In the genomic region with DNA sequence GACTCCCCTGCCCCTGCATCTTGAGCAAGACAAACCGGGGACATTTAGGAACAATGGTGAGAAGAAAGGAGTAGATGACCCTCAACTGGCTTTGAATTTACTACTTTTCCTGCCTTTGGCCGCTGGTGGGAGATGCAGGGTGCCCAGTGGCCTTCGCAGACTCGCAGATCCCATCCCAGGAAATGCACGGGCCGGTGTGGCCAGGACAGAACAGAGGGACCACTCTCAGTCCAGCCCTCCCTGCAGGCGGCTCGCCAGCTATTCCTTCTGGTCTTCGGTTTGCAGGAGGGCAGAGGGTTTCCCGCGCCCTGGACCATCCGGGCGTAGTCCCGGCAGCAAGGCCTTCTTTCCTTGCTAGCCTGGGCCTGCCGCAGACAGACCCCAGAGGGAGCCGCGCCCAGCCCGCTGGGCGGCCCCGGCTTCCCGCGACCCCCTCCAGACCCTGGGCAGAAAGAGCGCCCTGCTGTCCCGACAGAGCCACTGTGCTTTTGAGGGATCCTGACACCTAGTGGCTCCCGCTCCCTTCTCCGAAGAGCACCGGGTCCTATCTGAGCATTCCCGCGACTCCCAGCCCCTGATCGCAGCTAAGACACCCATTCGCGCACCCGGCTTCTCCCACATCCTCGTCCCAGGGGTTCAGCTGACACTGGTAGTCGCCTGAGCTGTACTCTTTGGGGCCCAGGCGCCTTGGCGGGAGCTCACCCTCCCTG, we compare ENCODE assay signal across 8 cellular contexts. TPM values are rescaled to one million over a fixed set of nuclear protein-coding genes. Genes with fewer than 3 reads are reported as not detected.
DNase-seq lines count a peak whose midpoint lies in the region; ATAC-seq, FAIRE-seq and TF ChIP-seq lines count a peak whose summit lies in the region.

No MANE protein-coding gene starts in this region.

- no peak overlapping the region for H3K27ac ChIP-seq in subcutaneous abdominal adipose tissue (ENCODE audit: low read depth, low read length)

- H3K4me1 ChIP-seq in subcutaneous abdominal adipose tissue (ENCODE audit: control insufficient read depth in 5 of 5, insufficient read depth in 5 of 5, low read length in 5 of 5): peaks cover 0 to 22% (median 17%) of the 10 kb centered on the region in 5 donors

- peak overlapping the region; percentile 38 for H3K4me3 ChIP-seq in astrocyte of the spinal cord (ENCODE audit: low read depth, low read length)
- peak overlapping the region; percentile 61 for H3K4me3 ChIP-seq in kidney epithelial cell (ENCODE audit: low read depth, low read length)
- peak overlapping the region; percentile 20 to 57 (median 52) for H3K4me3 ChIP-seq in subcutaneous abdominal adipose tissue (ENCODE audit: low read depth in 1 of 5, low read length in 5 of 5)

- peak overlapping the region in 3 of 5 donors; percentile 2 to 63 (median 56) for H3K9ac ChIP-seq in subcutaneous abdominal adipose tissue (ENCODE audit: low read length in 5 of 5)

- TF ChIP-seq CTCF in astrocyte of the spinal cord (IDR thresholded peaks at IDR 0.05; ENCODE audit: low read depth, low read length): peak; percentile 31
- TF ChIP-seq CTCF in kidney epithelial cell (IDR thresholded peaks at IDR 0.05; ENCODE audit: insufficient read depth, low read length, poor library complexity, severe bottlenecking): peak; percentile 26

- in situ Hi-C loops in astrocyte of the spinal cord (cut with HindIII; ENCODE audit: low sequenced_read_pairs): no loop called here

- no peaks in the 10 kb centered on the region for H3K9me3 ChIP-seq in subcutaneous abdominal adipose tissue (ENCODE audit: control insufficient read depth in 5 of 5, low read length in 5 of 5)

- H3K36me3 ChIP-seq in kidney epithelial cell (ENCODE audit: control insufficient read depth, insufficient read depth, low read length) (no peaks in the 10 kb centered on the region), subcutaneous abdominal adipose tissue (ENCODE audit: control insufficient read depth in 5 of 5, insufficient read depth in 5 of 5, low read length in 5 of 5) (no peaks in the 10 kb centered on the region)

- ATAC-seq in Right ventricle myocardium inferior: peak; percentile 47
- ATAC-seq in GM21723 (IDR thresholded peaks at IDR 0.05; ENCODE audit: unreplicated experiment): no peak
- ATAC-seq in HG03095 (IDR thresholded peaks at IDR 0.05; ENCODE audit: unreplicated experiment): no peak

- DNase-seq in Right ventricle myocardium inferior (ENCODE audit: missing footprints) (no peak), cardiac septum (ENCODE audit: low spot score) (no peak), astrocyte of the spinal cord (ENCODE audit: low read depth, low spot score) (no peak), kidney epithelial cell (ENCODE audit: low read depth) (no peak), HTR-8/SVneo (ENCODE audit: insufficient read length, low spot score) (no peak)

- H3K27me3 ChIP-seq in kidney epithelial cell (ENCODE audit: control insufficient read depth, insufficient read depth, low read length) (peaks cover 12% of the 10 kb centered on the region), subcutaneous abdominal adipose tissue (ENCODE audit: control insufficient read depth in 5 of 5, insufficient read depth in 4 of 5, low read length in 5 of 5) (peaks cover 8 to 21% (median 10%) of the 10 kb centered on the region in 5 donors)

- intact Hi-C loops in Right ventricle myocardium inferior (cut with DNase I) (no loop called here), cardiac septum (cut with DNase I) (no loop called here)

- FAIRE-seq in HTR-8/SVneo (lab: Jason Lieb, UNC): no peak

RNA-seq across cellular contexts. Expression of a gene that starts 1.2 kb away (rescaled TPM):
- total RNA-seq in Right ventricle myocardium inferior (not detected), cardiac septum (not detected), kidney epithelial cell (0.34 TPM in 1 of 2 replicates, not detected in the other)

RNA-seq across cellular contexts. Expression of a gene that starts 19.1 kb away (rescaled TPM):
- total RNA-seq in Right ventricle myocardium inferior (7.9 TPM), cardiac septum (4.7 TPM), kidney epithelial cell (16.2 and 17.0 TPM in 2 replicates)

RNA-seq across cellular contexts. Expression of a gene that starts 19.3 kb away (rescaled TPM):
- total RNA-seq in Right ventricle myocardium inferior (32.2 TPM), cardiac septum (37.2 TPM), kidney epithelial cell (20.7 and 23.6 TPM in 2 replicates)
